Comparison of ENCODE assay signal across 2 cellular contexts in genomic region chr4:4277531-4277930, GRCh38.
TF ChIP-seq lines count a peak whose summit lies in the region.

No MANE protein-coding gene starts in this region.

TF ChIP-seq in liver, 16 proteins besides CTCF, POLR2A, EP300 and RAD21:
- TF ChIP-seq SP1 (IDR thresholded peaks at IDR 0.05) (peak; percentile 17), HNF4A (conservative IDR thresholded peaks at IDR 0.05) (peak; percentile 33 to 42), EGR1 (IDR thresholded peaks at IDR 0.05; ENCODE audit: low read depth in 2 of 2) (no peak), RXRA (IDR thresholded peaks at IDR 0.05) (peak in 1 of 2 donors; percentile 40)

TF ChIP-seq in HepG2, 621 proteins besides CTCF, POLR2A, EP300 and RAD21:
- TF ChIP-seq PCBP1 (IDR thresholded peaks at IDR 0.05; ENCODE audit: borderline replicate concordance, low read depth, low read length) (no peak), SOX13 (IDR thresholded peaks at IDR 0.05) (no peak), SOX13 (CRISPR knock-in tag; conservative IDR thresholded peaks at IDR 0.05 in 1 of 2, IDR thresholded peaks at IDR 0.05 in 1 of 2) (no peak), ZNF740 (CRISPR knock-in tag; IDR thresholded peaks at IDR 0.05) (no peak), ZFYVE20 (CRISPR knock-in tag; IDR thresholded peaks at IDR 0.05; ENCODE audit: borderline replicate concordance, low read depth) (no peak), SETDB1 (CRISPR knock-in tag; IDR thresholded peaks at IDR 0.05; ENCODE audit: borderline replicate concordance) (no peak), ZNF337 (CRISPR knock-in tag; IDR thresholded peaks at IDR 0.05; ENCODE audit: borderline replicate concordance, low read depth) (no peak)
TF ChIP-seq in HepG2: peak in this region for 0.
